17 cellular contexts compared by ENCODE assay signal in genomic region chr1:111466480-111466879, GRCh38. TPM values are rescaled to one million over a fixed set of nuclear protein-coding genes. Genes with fewer than 3 reads are reported as not detected.
A peak's percentile ranks its signal among the peaks of the same experiment; 100 is the strongest.
DNase-seq lines count a peak whose midpoint lies in the region; ATAC-seq, FAIRE-seq and TF ChIP-seq lines count a peak whose summit lies in the region.
"Had no signal": no experiment of that assay in that cellular context is flagged by ENCODE, and none has a peak within 500 bp of the region (broad histone marks: within the 10 kb centered on the region; RNA-seq: fewer than 3 reads in every experiment).

No MANE protein-coding gene starts in this region.

- peaks cover 15% of the 10 kb centered on the region for H3K36me3 Mint-ChIP-seq in T-helper 17 cell (ENCODE audit: low read depth)
- H3K36me3 Mint-ChIP-seq in glutamatergic neuron (ENCODE audit: unreplicated experiment): no peaks in the 10 kb centered on the region
- peaks cover 28% of the 10 kb centered on the region for H3K36me3 Mint-ChIP-seq in activated naive CD8-positive, alpha-beta T cell treated with anti-CD3 and anti-CD28 coated beads for 36 hours

- no peak for DNase-seq in T-helper 17 cell
- no peak for DNase-seq in frontal cortex (ENCODE audit: low spot score in 2 of 2)
- no peak for DNase-seq in glutamatergic neuron
- DNase-seq in activated naive CD8-positive, alpha-beta T cell treated with anti-CD3 and anti-CD28 coated beads for 36 hours: no peak
- DNase-seq: 8988T; AML-193; Caco-2; Calu3; CD4-positive, alpha-beta T cell; CD8-positive, alpha-beta T cell; DMS79 treated with DMSO at 0.1 percent for 48 hours; GF-D8 had no signal

- H3K9me3 ChIP-seq in T-helper 17 cell (ENCODE audit: control insufficient read depth, low read length, poor library complexity, severe bottlenecking): no peaks in the 10 kb centered on the region
- H3K9me3 ChIP-seq: A549, Caco-2 had no signal

- H3K4me3 Mint-ChIP-seq in T-helper 17 cell (no peak overlapping the region), glutamatergic neuron (ENCODE audit: unreplicated experiment) (no peak overlapping the region)
- H3K4me3 Mint-ChIP-seq in activated naive CD8-positive, alpha-beta T cell treated with anti-CD3 and anti-CD28 coated beads for 36 hours: no peak overlapping the region
- H3K4me3 Mint-ChIP-seq: B cell; CD4-positive, alpha-beta T cell; CD8-positive, alpha-beta T cell had no signal

- H3K4me1 Mint-ChIP-seq in T-helper 17 cell (peaks cover 18% of the 10 kb centered on the region), glutamatergic neuron (ENCODE audit: low read depth, unreplicated experiment) (no peaks in the 10 kb centered on the region)
- peaks cover 15% of the 10 kb centered on the region for H3K4me1 Mint-ChIP-seq in activated naive CD8-positive, alpha-beta T cell treated with anti-CD3 and anti-CD28 coated beads for 36 hours
- H3K4me1 Mint-ChIP-seq: B cell had no signal

- ATAC-seq in T-helper 17 cell: no peak
- no peak for ATAC-seq in GM18520 (IDR thresholded peaks at IDR 0.05; ENCODE audit: unreplicated experiment)
- ATAC-seq: A549; CD8-positive, alpha-beta T cell had no signal

- peak; percentile 36 for FAIRE-seq in frontal cortex (lab: Jason Lieb, UNC)
- FAIRE-seq: A549, D721Med, GM12891 had no signal

- peak overlapping the region; percentile 9 for H3K27ac Mint-ChIP-seq in T-helper 17 cell
- no peak overlapping the region for H3K27ac Mint-ChIP-seq in glutamatergic neuron (ENCODE audit: unreplicated experiment)
- no peak overlapping the region for H3K27ac Mint-ChIP-seq in activated naive CD8-positive, alpha-beta T cell treated with anti-CD3 and anti-CD28 coated beads for 36 hours
- H3K27ac Mint-ChIP-seq: B cell; CD4-positive, alpha-beta T cell; CD8-positive, alpha-beta T cell had no signal

- H3K9me3 Mint-ChIP-seq in glutamatergic neuron (ENCODE audit: unreplicated experiment): peaks cover 1% of the 10 kb centered on the region
- no peaks in the 10 kb centered on the region for H3K9me3 Mint-ChIP-seq in activated naive CD8-positive, alpha-beta T cell treated with anti-CD3 and anti-CD28 coated beads for 36 hours
- H3K9me3 Mint-ChIP-seq: CD4-positive, alpha-beta T cell; CD8-positive, alpha-beta T cell had no signal

- H3K27me3 Mint-ChIP-seq in T-helper 17 cell: no peaks in the 10 kb centered on the region
- H3K27me3 Mint-ChIP-seq in glutamatergic neuron (ENCODE audit: unreplicated experiment): no peaks in the 10 kb centered on the region
- no peaks in the 10 kb centered on the region for H3K27me3 Mint-ChIP-seq in activated naive CD8-positive, alpha-beta T cell treated with anti-CD3 and anti-CD28 coated beads for 36 hours
- H3K27me3 Mint-ChIP-seq: B cell; CD4-positive, alpha-beta T cell had no signal

- TF ChIP-seq CTCF in glutamatergic neuron (IDR thresholded peaks at IDR 0.05; ENCODE audit: partially characterized antibody, unreplicated experiment): no peak

RNA-seq across cellular contexts. Expression of gene C1orf162, which starts 7.3 kb away (rescaled TPM):
- total RNA-seq in T-helper 17 cell (10 to 100 TPM; 31.3 to 50.8 TPM), frontal cortex (0.41 TPM), glutamatergic neuron (ENCODE audit: unreplicated experiment) (1.1 TPM)
- total RNA-seq in activated naive CD8-positive, alpha-beta T cell treated with anti-CD3 and anti-CD28 coated beads for 36 hours: 1 to 10 TPM; 3.6 to 3.8 TPM

RNA-seq across cellular contexts. Expression of gene ATP5PB, which starts 17.2 kb away (rescaled TPM):
- 100 to 1,000 TPM in 1 of 2 donors, 10 to 100 TPM in 1; 86.1 to 101 TPM for total RNA-seq in T-helper 17 cell
- 254 TPM for total RNA-seq in frontal cortex
- 272 TPM for total RNA-seq in glutamatergic neuron (ENCODE audit: unreplicated experiment)
- 100 to 1,000 TPM; 407 to 419 TPM for total RNA-seq in activated naive CD8-positive, alpha-beta T cell treated with anti-CD3 and anti-CD28 coated beads for 36 hours

RNA-seq across cellular contexts. Expression of gene WDR77, which starts 17.4 kb away (rescaled TPM):
- total RNA-seq in T-helper 17 cell (10 to 100 TPM; 17.6 to 19.5 TPM), frontal cortex (20.8 TPM), glutamatergic neuron (ENCODE audit: unreplicated experiment) (39.6 TPM)
- 10 to 100 TPM; 77.4 to 79.7 TPM for total RNA-seq in activated naive CD8-positive, alpha-beta T cell treated with anti-CD3 and anti-CD28 coated beads for 36 hours

RNA-seq across cellular contexts. Expression of gene ADORA3, which starts 37.0 kb away (rescaled TPM):
- total RNA-seq in T-helper 17 cell (not detected), frontal cortex (1.6 TPM), glutamatergic neuron (ENCODE audit: unreplicated experiment) (not detected)
- total RNA-seq in activated naive CD8-positive, alpha-beta T cell treated with anti-CD3 and anti-CD28 coated beads for 36 hours: not detected
- total RNA-seq: Caco-2; Calu3; CD4-positive, alpha-beta T cell; CD8-positive, alpha-beta T cell had no signal

RNA-seq across cellular contexts. Expression of gene TMIGD3, which starts 37.0 kb away (rescaled TPM):
- total RNA-seq in T-helper 17 cell (not detected), frontal cortex (1.2 TPM), glutamatergic neuron (ENCODE audit: unreplicated experiment) (not detected)
- not detected for total RNA-seq in activated naive CD8-positive, alpha-beta T cell treated with anti-CD3 and anti-CD28 coated beads for 36 hours
- total RNA-seq: B cell; Calu3; CD4-positive, alpha-beta T cell; CD8-positive, alpha-beta T cell had no signal

Comparison
In these comparisons a context has a peak if more than half of its experiments do, and no peak if none do; other contexts are left out.
1. RNA of gene C1orf162, which starts 7.3 kb away (total RNA-seq): 31.3 to 50.8 TPM in T-helper 17 cell; 3.6 to 3.8 TPM in activated naive CD8-positive, alpha-beta T cell treated with anti-CD3 and anti-CD28 coated beads for 36 hours, 1.1 TPM in glutamatergic neuron (single experiment) and 0.41 TPM in frontal cortex (single experiment); every median in the first group is over 4 times any median in the second.